Comparison of ENCODE assay signal across 8 cellular contexts in genomic region chrX:15855562-15856256, GRCh38. TPM values are rescaled to one million over a fixed set of nuclear protein-coding genes. Genes with fewer than 3 reads are reported as not detected.
DNase-seq lines count a peak whose midpoint lies in the region; ATAC-seq and TF ChIP-seq lines count a peak whose summit lies in the region.

No MANE protein-coding gene starts in this region.

- H3K4me2 ChIP-seq in Loucy (ENCODE audit: low read depth, low read length, poor library complexity, severe bottlenecking): peak overlapping the region; percentile 86

- H3F3A ChIP-seq in Loucy (ENCODE audit: low read depth): no peaks in the 10 kb centered on the region

- H3K4me3 ChIP-seq in Loucy (ENCODE audit: low read length, poor library complexity, severe bottlenecking) (peak overlapping the region; percentile 82), body of pancreas (peak overlapping the region; percentile 27 to 62), mucosa of descending colon (peak overlapping the region; percentile 28)

- H3K36me3 ChIP-seq in Loucy (ENCODE audit: insufficient read depth, low read length): no peaks in the 10 kb centered on the region
- H3K36me3 ChIP-seq in body of pancreas (replicated peaks in 1 of 2; ENCODE audit: insufficient read depth in 1 of 2, low read depth in 2 of 2): no peaks in the 10 kb centered on the region
- H3K36me3 ChIP-seq in mucosa of descending colon (ENCODE audit: low read depth): no peaks in the 10 kb centered on the region

- no peak for TF ChIP-seq CTCF in Loucy (conservative IDR thresholded peaks at IDR 0.05; ENCODE audit: low read length)
- no peak for TF ChIP-seq CTCF in body of pancreas (IDR thresholded peaks at IDR 0.05)
- no peak for TF ChIP-seq CTCF in mucosa of descending colon (IDR thresholded peaks at IDR 0.05)

- H3K79me2 ChIP-seq in Loucy (ENCODE audit: insufficient read depth, low read length): peaks cover 35% of the 10 kb centered on the region

- H3K4me1 ChIP-seq in Loucy (ENCODE audit: insufficient read depth, low read length, poor library complexity, severe bottlenecking) (peaks cover 24% of the 10 kb centered on the region), body of pancreas (no peaks in the 10 kb centered on the region), mucosa of descending colon (ENCODE audit: low read depth) (no peaks in the 10 kb centered on the region)

- DNase-seq in COLO668 (lab: John Stamatoyannopoulos, UW; ENCODE audit: unreplicated experiment) (peak; percentile 4), body of pancreas (no peak), mucosa of descending colon (no peak)

- ATAC-seq in body of pancreas (no peak), mucosa of descending colon (no peak), HG03469 (IDR thresholded peaks at IDR 0.05; ENCODE audit: unreplicated experiment) (no peak), HG02840 (IDR thresholded peaks at IDR 0.05; ENCODE audit: low FRiP score, unreplicated experiment) (no peak), HG02938 (IDR thresholded peaks at IDR 0.05; ENCODE audit: unreplicated experiment) (no peak), HG03521 (IDR thresholded peaks at IDR 0.05; ENCODE audit: unreplicated experiment) (no peak)

- no peaks in the 10 kb centered on the region for H3K9me3 ChIP-seq in Loucy (ENCODE audit: insufficient read depth, low read depth, low read length)
- H3K9me3 ChIP-seq in body of pancreas: no peaks in the 10 kb centered on the region
- no peaks in the 10 kb centered on the region for H3K9me3 ChIP-seq in mucosa of descending colon

- H3K9ac ChIP-seq in Loucy (ENCODE audit: low read depth, low read length, poor library complexity, severe bottlenecking): peak overlapping the region; percentile 92

- TF ChIP-seq POLR2A in body of pancreas (IDR thresholded peaks at IDR 0.05): no peak

- H3K27ac ChIP-seq in body of pancreas: peak overlapping the region; percentile 51 to 92 (median 76)

- H3K9me2 ChIP-seq in Loucy (replicated peaks; ENCODE audit: low read depth, low read length): no peaks in the 10 kb centered on the region

- H3K27me3 ChIP-seq in Loucy (ENCODE audit: insufficient read depth, low read length, poor library complexity, severe bottlenecking) (no peaks in the 10 kb centered on the region), body of pancreas (no peaks in the 10 kb centered on the region)

- no peaks in the 10 kb centered on the region for H4K20me1 ChIP-seq in Loucy (ENCODE audit: insufficient read depth, low read length, poor library complexity, severe bottlenecking)

- intact Hi-C loops in body of pancreas (cut with DNase I): no loop called here
- intact Hi-C loops in mucosa of descending colon (cut with DNase I, micrococcal nuclease): no loop called here

- peak overlapping the region; percentile 32; the same call in 1 of the 2 replicates for H2AFZ ChIP-seq in Loucy (ENCODE audit: low read length)

- WGBS in body of pancreas, 2 donors: 6 to 15% methylated on average over 16 of the region's 16 CpGs

RNA-seq across cellular contexts. Expression of gene AP1S2, which starts 1.1 kb away (rescaled TPM):
- total RNA-seq in body of pancreas (10 to 100 TPM in 1 of 2 donors, 1 to 10 TPM in 1; 7.6 to 11.7 TPM), mucosa of descending colon (10 to 100 TPM; 10.9 to 45.2 (median 16.0) TPM)

Comparison
In these comparisons a context has a peak if more than half of its experiments do, and no peak if none do; other contexts are left out.
1. H3K4me3 ChIP-seq: peak in every context shown above with its lines; median percentile 82 in Loucy; 44 in body of pancreas; 28 in mucosa of descending colon.